Comparison of ENCODE assay signal across 11 cellular contexts in the genomic region with DNA sequence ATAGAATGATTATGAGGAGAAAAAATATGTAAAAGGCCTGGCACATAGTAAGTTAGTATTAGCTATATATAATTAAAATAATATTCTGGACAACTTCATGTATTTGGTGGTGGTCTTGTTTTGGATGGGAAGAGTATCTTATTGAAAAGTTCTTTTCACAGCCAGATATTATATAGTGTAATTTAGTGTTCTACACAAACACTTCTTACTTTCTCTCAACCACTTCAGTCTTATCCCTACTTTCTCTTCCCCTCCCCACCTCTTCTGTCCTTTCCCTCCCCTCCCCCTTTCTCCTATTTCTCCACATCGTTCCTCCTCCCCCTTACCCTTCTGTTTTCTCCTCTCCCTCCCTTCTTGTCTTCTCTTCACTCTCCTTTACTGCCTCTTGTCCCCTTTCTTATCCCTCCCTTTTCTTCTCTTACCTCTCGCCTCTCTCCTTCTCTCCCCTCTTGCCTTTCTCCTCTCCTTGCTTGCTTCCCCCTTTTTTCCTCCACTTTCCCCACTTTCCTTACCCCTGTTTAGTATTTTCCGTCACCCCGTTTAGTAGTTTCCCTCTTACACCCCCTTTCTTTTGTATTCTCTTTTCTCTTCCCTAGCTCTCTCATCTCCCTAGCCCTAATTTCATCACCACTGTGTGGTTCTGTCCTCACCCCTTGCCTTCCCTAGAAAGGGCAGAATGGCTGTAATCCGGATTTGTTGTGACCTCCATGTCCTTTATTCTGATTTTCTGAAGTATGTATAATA.
DNase-seq lines count a peak whose midpoint lies in the region; ATAC-seq, FAIRE-seq and TF ChIP-seq lines count a peak whose summit lies in the region.
"Had no signal": no experiment of that assay in that cellular context is flagged by ENCODE, and none has a peak within 500 bp of the region (broad histone marks: within the 10 kb centered on the region; RNA-seq: fewer than 3 reads in every experiment).

No MANE protein-coding gene starts in this region.

- H3K4me2 ChIP-seq in GM12878 (ENCODE audit: control insufficient read depth, insufficient read depth), result peak overlapping the region; percentile 46

- peak in 1 of 2 experiments; percentile 36 for DNase-seq in HL-60 (ENCODE audit: low read depth in 1 of 2, low spot score in 1 of 2)
- DNase-seq in GM12878 (ENCODE audit: low read depth, low spot score), result no peak
- peak; percentile 28 for DNase-seq in left kidney (ENCODE audit: low read depth, low spot score)
- DNase-seq in substantia nigra (lab: John Stamatoyannopoulos, UW), result no peak
- DNase-seq: NCI-H2081 treated with DMSO at 0.1 percent for 48 hours had no signal

- TF ChIP-seq POLR2A in GM12878 (IDR thresholded peaks at IDR 0.05; ENCODE audit: low read depth, low read length), result no peak

- H3K4me3 ChIP-seq in ACC112 (ENCODE audit: low read depth, low read length) (peak overlapping the region; percentile 84), HL-60 (replicated peaks; ENCODE audit: insufficient read depth, low read length) (peak overlapping the region; percentile 56), GM12878 (no peak overlapping the region; the same call in 1 of the 2 replicates)
- H3K4me3 ChIP-seq: lung had no signal

- FAIRE-seq in GM12878 (lab: Jason Lieb, UNC), result no peak
- FAIRE-seq: bronchial epithelial cell had no signal

- TF ChIP-seq EP300 in GM12878 (IDR thresholded peaks at IDR 0.05; ENCODE audit: borderline replicate concordance in 1 of 2, control insufficient read depth in 1 of 2, low read depth in 2 of 2, low read length in 2 of 2), result no peak

- RAD21 ChIA-PET in GM12878 (lab: Charles Lee; ENCODE audit: unreplicated experiment), result interaction anchor here (0.7 to 1.1 kb wide), 3 partner anchors 11 to 13 kb away, joined by 3 to 5 read pairs (median 3); no protein-coding TSS in a partner anchor

- no peaks in the 10 kb centered on the region for H3K9me3 ChIP-seq in GM12878 (replicated peaks; ENCODE audit: control insufficient read depth, insufficient read depth, low read length)

- TF ChIP-seq CTCF in HL-60 (IDR thresholded peaks at IDR 0.05; ENCODE audit: insufficient read depth, low read length) (no peak), GM12878 (IDR thresholded peaks at IDR 0.05 in 2 of 3, conservative IDR thresholded peaks at IDR 0.05 in 1 of 3; ENCODE audit: control insufficient read depth in 2 of 3, extremely low read depth in 1 of 3, insufficient read depth in 1 of 3, low read depth in 3 of 3, low read length in 3 of 3) (no peak)

- no peak for TF ChIP-seq RAD21 in GM12878 (IDR thresholded peaks at IDR 0.05; ENCODE audit: insufficient read depth, low read depth, low read length)

- 75% methylated on average over 4 of the region's 5 CpGs for WGBS in GM12878 (ENCODE audit: insufficient coverage, insufficient replicate concordance, low lambda C conversion rate, missing lambda C conversion rate)

- in situ Hi-C loops in GM12878 (cut with MboI), result no loop called here

- H3K27ac ChIP-seq in ACC112 (ENCODE audit: low read depth, low read length), result peak overlapping the region; percentile 70
- H3K27ac ChIP-seq in HL-60 (replicated peaks), result no peak overlapping the region
- no peak overlapping the region for H3K27ac ChIP-seq in GM12878 (ENCODE audit: control insufficient read depth, insufficient read depth)
- H3K27ac ChIP-seq in substantia nigra (ENCODE audit: low read depth, low read length, poor library complexity, severe bottlenecking), result no peak overlapping the region

- CTCF ChIA-PET in GM12878 (lab: Yijun Ruan, JAX), result interaction anchor here (0.6 to 1.7 kb wide), 6 partner anchors 9 to 129 kb away, joined by 3 to 5 read pairs (median 3); no protein-coding TSS in a partner anchor

- H3K36me3 ChIP-seq in ACC112 (ENCODE audit: insufficient read depth, low read length) (peaks cover 24% of the 10 kb centered on the region), GM12878 (ENCODE audit: control insufficient read depth in 2 of 2, insufficient read depth in 2 of 2, low read length in 1 of 2) (peaks cover 0 to 9% of the 10 kb centered on the region in 2 experiments; a peak in 1 of 4 replicates)

- H3K9ac ChIP-seq in GM12878 (ENCODE audit: control insufficient read depth, insufficient read depth, low read length), result no peak overlapping the region; the same call in 1 of the 2 replicates

- H3K27me3 ChIP-seq in ACC112 (ENCODE audit: insufficient read depth, low read length) (no peaks in the 10 kb centered on the region), HL-60 (ENCODE audit: insufficient read depth, poor library complexity, severe bottlenecking) (no peaks in the 10 kb centered on the region), GM12878 (replicated peaks in 1 of 2; ENCODE audit: control insufficient read depth in 2 of 2, insufficient read depth in 2 of 2, low read length in 1 of 2) (no peaks in the 10 kb centered on the region)

- POLR2A ChIA-PET in GM12878 (lab: Charles Lee), result interaction anchor here (0.6 to 0.9 kb wide), 2 partner anchors 12 to 132 kb away, joined by 3 to 4 read pairs; no protein-coding TSS in a partner anchor

- BruUV-seq in GM12878 (replicated peaks; lab: Mats Ljungman, UMichigan), result no TSS peak

- H2AFZ ChIP-seq in ACC112 (ENCODE audit: low read length, unreplicated experiment) (no peak overlapping the region), GM12878 (ENCODE audit: control insufficient read depth, low read depth, low read length) (no peak overlapping the region)

- H4K20me1 ChIP-seq in GM12878 (ENCODE audit: control insufficient read depth, insufficient read depth), result no peaks in the 10 kb centered on the region

- intact Hi-C loops in GM12878 (cut with micrococcal nuclease; ENCODE audit: unreplicated experiment), result loop anchor here (5.0 kb wide), 1 partner anchor 136 kb away; the partner anchor contains the start of gene FNDC3A

- ATAC-seq in GM12878, result peak; percentile 16
- no peak for ATAC-seq in activated CD4-positive, CD25-positive, alpha-beta regulatory T cell treated with anti-CD3 and anti-CD28 coated beads, Interleukin-2, amount 50 U/mL, for 24 hours
- no peak for ATAC-seq in HG03135 (IDR thresholded peaks at IDR 0.05; ENCODE audit: unreplicated experiment)
- ATAC-seq in GM21390 (IDR thresholded peaks at IDR 0.05; ENCODE audit: unreplicated experiment), result no peak

- peaks cover 58% of the 10 kb centered on the region for H3K79me2 ChIP-seq in ACC112 (ENCODE audit: control insufficient read depth, insufficient read depth, low read length, unreplicated experiment)
- peaks cover 41% of the 10 kb centered on the region for H3K79me2 ChIP-seq in GM12878 (ENCODE audit: control insufficient read depth, insufficient read depth, low read length)

- H3K4me1 ChIP-seq in ACC112 (ENCODE audit: control insufficient read depth, insufficient read depth, low read length, unreplicated experiment) (peaks cover 20% of the 10 kb centered on the region), GM12878 (ENCODE audit: control insufficient read depth, insufficient read depth, low read length) (no peaks in the 10 kb centered on the region)

- SMC1A ChIA-PET in GM12878 (lab: Charles Lee; ENCODE audit: uncharacterized antibody, unreplicated experiment), result interaction anchor here (1.0 to 4.7 kb wide), 7 partner anchors 13 to 133 kb away, joined by 3 to 30 read pairs (median 3); no protein-coding TSS in a partner anchor

TF ChIP-seq in GM12878, 131 proteins besides CTCF, POLR2A, EP300 and RAD21:
- no peak for TF ChIP-seq CHD4 (IDR thresholded peaks at IDR 0.05)
- TF ChIP-seq MTA3 (IDR thresholded peaks at IDR 0.05; ENCODE audit: borderline replicate concordance, low read length), result no peak
- 0 out of 2 replicates have a peak, but pooled peaks have one; percentile 31 for TF ChIP-seq NBN (IDR thresholded peaks at IDR 0.05)
- TF ChIP-seq SIN3A (IDR thresholded peaks at IDR 0.05; ENCODE audit: low read depth, low read length), result no peak
- no peak for TF ChIP-seq MEF2A (IDR thresholded peaks at IDR 0.05; ENCODE audit: insufficient read depth, low read depth, low read length)
- TF ChIP-seq SREBF1 (IDR thresholded peaks at IDR 0.05; ENCODE audit: low read length), result no peak
- no peak for TF ChIP-seq ATF2 (IDR thresholded peaks at IDR 0.05; ENCODE audit: low read length)
- no peak for TF ChIP-seq SMARCA5 (IDR thresholded peaks at IDR 0.05)
- peak; percentile 54; the same call in 1 of the 2 replicates for TF ChIP-seq HDGF (IDR thresholded peaks at IDR 0.05)
- TF ChIP-seq, protein P1, sequence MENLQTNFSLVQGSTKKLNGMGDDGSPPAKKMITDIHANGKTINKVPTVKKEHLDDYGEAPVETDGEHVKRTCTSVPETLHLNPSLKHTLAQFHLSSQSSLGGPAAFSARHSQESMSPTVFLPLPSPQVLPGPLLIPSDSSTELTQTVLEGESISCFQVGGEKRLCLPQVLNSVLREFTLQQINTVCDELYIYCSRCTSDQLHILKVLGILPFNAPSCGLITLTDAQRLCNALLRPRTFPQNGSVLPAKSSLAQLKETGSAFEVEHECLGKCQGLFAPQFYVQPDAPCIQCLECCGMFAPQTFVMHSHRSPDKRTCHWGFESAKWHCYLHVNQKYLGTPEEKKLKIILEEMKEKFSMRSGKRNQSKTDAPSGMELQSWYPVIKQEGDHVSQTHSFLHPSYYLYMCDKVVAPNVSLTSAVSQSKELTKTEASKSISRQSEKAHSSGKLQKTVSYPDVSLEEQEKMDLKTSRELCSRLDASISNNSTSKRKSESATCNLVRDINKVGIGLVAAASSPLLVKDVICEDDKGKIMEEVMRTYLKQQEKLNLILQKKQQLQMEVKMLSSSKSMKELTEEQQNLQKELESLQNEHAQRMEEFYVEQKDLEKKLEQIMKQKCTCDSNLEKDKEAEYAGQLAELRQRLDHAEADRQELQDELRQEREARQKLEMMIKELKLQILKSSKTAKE (IDR thresholded peaks at IDR 0.05; ENCODE audit: low read depth, poor library complexity, severe bottlenecking), result no peak
- TF ChIP-seq ZNF622 (IDR thresholded peaks at IDR 0.05), result no peak
- TF ChIP-seq CEBPB (IDR thresholded peaks at IDR 0.05; ENCODE audit: borderline replicate concordance in 1 of 2, low read depth in 2 of 2, low read length in 2 of 2), result no peak
- TF ChIP-seq POLR2AphosphoS2 (IDR thresholded peaks at IDR 0.05; ENCODE audit: low read depth, low read length), result no peak
TF ChIP-seq in GM12878: peak in this region for 2.
